Comparison of ENCODE assay signal across 10 cellular contexts in genomic region chr5:96247097-96247675, GRCh38.
DNase-seq lines count a peak whose midpoint lies in the region; ATAC-seq and TF ChIP-seq lines count a peak whose summit lies in the region.
"Had no signal": no experiment of that assay in that cellular context is flagged by ENCODE, and none has a peak within 500 bp of the region (broad histone marks: within the 10 kb centered on the region; RNA-seq: fewer than 3 reads in every experiment).

No MANE protein-coding gene starts in this region.

- H3K27ac ChIP-seq in GM23338 (ENCODE audit: low read depth) (no peak overlapping the region), hepatocyte (peak overlapping the region; percentile 23)

- no peak for DNase-seq in GM23338 (ENCODE audit: low spot score)
- DNase-seq in hepatocyte (ENCODE audit: low spot score) = no peak
- DNase-seq in NCI-H82 treated with DMSO at 0.1 percent for 48 hours (lab: John Stamatoyannopoulos, UW; ENCODE audit: unreplicated experiment) = no peak
- DNase-seq in endothelial cell (ENCODE audit: low spot score) = no peak
- DNase-seq in AML-193 (lab: John Stamatoyannopoulos, UW) = no peak
- DNase-seq: GOT3, NCI-H774 had no signal

- ATAC-seq in GM23338 = no peak
- ATAC-seq in GM18520 (IDR thresholded peaks at IDR 0.05; ENCODE audit: unreplicated experiment) = no peak

- H3K27me3 Mint-ChIP-seq in GM23338 (ENCODE audit: insufficient read depth, low read depth, poor library complexity) (no peaks in the 10 kb centered on the region), brain (peaks cover 3% of the 10 kb centered on the region), endothelial cell (ENCODE audit: unreplicated experiment) (no peaks in the 10 kb centered on the region)

- H2AFZ ChIP-seq in GM23338 (peak overlapping the region; percentile 48; the same call in 1 of the 2 replicates), hepatocyte (no peak overlapping the region)

- H3K4me1 Mint-ChIP-seq in GM23338 (peaks cover 4% of the 10 kb centered on the region; the same call in 2 of the 3 replicates), brain (peaks cover 17% of the 10 kb centered on the region), endothelial cell (ENCODE audit: unreplicated experiment) (peaks cover 8% of the 10 kb centered on the region)

- H4K20me1 ChIP-seq in GM23338 (replicated peaks; ENCODE audit: insufficient read depth) (no peaks in the 10 kb centered on the region), hepatocyte (ENCODE audit: insufficient read depth, poor library complexity, severe bottlenecking) (no peaks in the 10 kb centered on the region)

- H3K36me3 ChIP-seq in GM23338 (ENCODE audit: insufficient read depth) (no peaks in the 10 kb centered on the region), hepatocyte (replicated peaks; ENCODE audit: insufficient read depth, low read depth) (no peaks in the 10 kb centered on the region), skeletal muscle satellite cell (ENCODE audit: insufficient read depth, low read length) (no peaks in the 10 kb centered on the region)

- H3K9ac ChIP-seq in skeletal muscle satellite cell (ENCODE audit: low read depth, low read length) = peak overlapping the region; percentile 19

- H3K79me2 ChIP-seq in GM23338 (replicated peaks; ENCODE audit: insufficient read depth) (no peaks in the 10 kb centered on the region), hepatocyte (no peaks in the 10 kb centered on the region)

- no peak overlapping the region for H3K4me2 ChIP-seq in GM23338
- H3K4me2 ChIP-seq in hepatocyte = peak overlapping the region; percentile 12
- H3K4me2 ChIP-seq in skeletal muscle satellite cell (ENCODE audit: low read length) = no peak overlapping the region

- H3K4me1 ChIP-seq in GM23338 (ENCODE audit: insufficient read depth) = no peaks in the 10 kb centered on the region
- H3K4me1 ChIP-seq in hepatocyte (ENCODE audit: insufficient read depth) = peaks cover 17% of the 10 kb centered on the region
- H3K4me1 ChIP-seq in skeletal muscle satellite cell (ENCODE audit: control insufficient read depth, insufficient read depth, low read length) = peaks cover 56% of the 10 kb centered on the region

- H3K4me3 ChIP-seq in GM23338 (no peak overlapping the region), hepatocyte (no peak overlapping the region), skeletal muscle satellite cell (ENCODE audit: low read length) (no peak overlapping the region)

- no peaks in the 10 kb centered on the region for H3F3A ChIP-seq in GM23338 (replicated peaks; ENCODE audit: low read depth)

- H3K4me3 Mint-ChIP-seq in GM23338 = no peak overlapping the region
- peak overlapping the region in 3 of 5 experiments; percentile 5 to 62 (median 52) for H3K4me3 Mint-ChIP-seq in brain
- H3K4me3 Mint-ChIP-seq in endothelial cell (ENCODE audit: unreplicated experiment) = no peak overlapping the region

- no peaks in the 10 kb centered on the region for H3K9me3 ChIP-seq in hepatocyte (ENCODE audit: low read depth)
- no peaks in the 10 kb centered on the region for H3K9me3 ChIP-seq in skeletal muscle satellite cell (replicated peaks; ENCODE audit: low read length)

- peak overlapping the region; percentile 66 for H3K27ac Mint-ChIP-seq in GM23338
- H3K27ac Mint-ChIP-seq in brain = peak overlapping the region; percentile 46 to 79 (median 67)
- H3K27ac Mint-ChIP-seq in endothelial cell (ENCODE audit: unreplicated experiment) = no peak overlapping the region

- H3K36me3 Mint-ChIP-seq in GM23338 (ENCODE audit: low read depth) (no peaks in the 10 kb centered on the region), brain (no peaks in the 10 kb centered on the region), endothelial cell (ENCODE audit: low read depth, unreplicated experiment) (no peaks in the 10 kb centered on the region)

- TF ChIP-seq CTCF in GM23338 (conservative IDR thresholded peaks at IDR 0.05; ENCODE audit: low read depth in 2 of 2) (no peak), brain (conservative IDR thresholded peaks at IDR 0.05) (no peak), hepatocyte (IDR thresholded peaks at IDR 0.05; ENCODE audit: poor library complexity) (no peak), endothelial cell (IDR thresholded peaks at IDR 0.05; ENCODE audit: unreplicated experiment) (no peak)

- no peaks in the 10 kb centered on the region for H3K9me2 ChIP-seq in GM23338 (ENCODE audit: insufficient read depth)
- no peaks in the 10 kb centered on the region for H3K9me2 ChIP-seq in hepatocyte (replicated peaks; ENCODE audit: insufficient read depth)

- no peaks in the 10 kb centered on the region; the same call in 2 of the 3 replicates for H3K9me3 Mint-ChIP-seq in GM23338
- H3K9me3 Mint-ChIP-seq in brain = peaks cover 2 to 11% (median 5%) of the 10 kb centered on the region in 5 experiments
- H3K9me3 Mint-ChIP-seq in endothelial cell (ENCODE audit: unreplicated experiment) = no peaks in the 10 kb centered on the region

- H3K27me3 ChIP-seq in GM23338 (ENCODE audit: insufficient read depth) (no peaks in the 10 kb centered on the region), hepatocyte (no peaks in the 10 kb centered on the region), skeletal muscle satellite cell (ENCODE audit: control insufficient read depth, insufficient read depth, low read length) (no peaks in the 10 kb centered on the region)

- WGBS in hepatocyte (ENCODE audit: low lambda C conversion rate, missing lambda C conversion rate) = 71% methylated on average over 4 of the region's 4 CpGs

TF ChIP-seq in GM23338, 12 proteins besides CTCF, POLR2A, EP300 and RAD21 (continues in another document):
- TF ChIP-seq POLR2AphosphoS5 (IDR thresholded peaks at IDR 0.05; ENCODE audit: low read depth) (no peak), STAT1 (IDR thresholded peaks at IDR 0.05; ENCODE audit: unreplicated experiment) (no peak), EZH2 (IDR thresholded peaks at IDR 0.05; ENCODE audit: low read depth, unreplicated experiment) (no peak), ZNF331 (CRISPR knock-in tag; IDR thresholded peaks at IDR 0.05; ENCODE audit: low read depth) (no peak), ETS1 (IDR thresholded peaks at IDR 0.05) (no peak), ZNF114 (CRISPR knock-in tag; IDR thresholded peaks at IDR 0.05) (no peak), NANOG (IDR thresholded peaks at IDR 0.05; ENCODE audit: borderline replicate concordance) (no peak), EZH2phosphoT487 (IDR thresholded peaks at IDR 0.05; ENCODE audit: unreplicated experiment) (no peak), REST (IDR thresholded peaks at IDR 0.05; ENCODE audit: unreplicated experiment) (no peak), JUNB (IDR thresholded peaks at IDR 0.05; ENCODE audit: unreplicated experiment) (no peak)

Comparison
In these comparisons a context has a peak if more than half of its experiments do, and no peak if none do; other contexts are left out.
1. H3K4me3 Mint-ChIP-seq: peak in brain (3 of 5); none in GM23338 (single experiment) and endothelial cell (single experiment).